ENCODE assay signal across 8 cellular contexts in the genomic region with DNA sequence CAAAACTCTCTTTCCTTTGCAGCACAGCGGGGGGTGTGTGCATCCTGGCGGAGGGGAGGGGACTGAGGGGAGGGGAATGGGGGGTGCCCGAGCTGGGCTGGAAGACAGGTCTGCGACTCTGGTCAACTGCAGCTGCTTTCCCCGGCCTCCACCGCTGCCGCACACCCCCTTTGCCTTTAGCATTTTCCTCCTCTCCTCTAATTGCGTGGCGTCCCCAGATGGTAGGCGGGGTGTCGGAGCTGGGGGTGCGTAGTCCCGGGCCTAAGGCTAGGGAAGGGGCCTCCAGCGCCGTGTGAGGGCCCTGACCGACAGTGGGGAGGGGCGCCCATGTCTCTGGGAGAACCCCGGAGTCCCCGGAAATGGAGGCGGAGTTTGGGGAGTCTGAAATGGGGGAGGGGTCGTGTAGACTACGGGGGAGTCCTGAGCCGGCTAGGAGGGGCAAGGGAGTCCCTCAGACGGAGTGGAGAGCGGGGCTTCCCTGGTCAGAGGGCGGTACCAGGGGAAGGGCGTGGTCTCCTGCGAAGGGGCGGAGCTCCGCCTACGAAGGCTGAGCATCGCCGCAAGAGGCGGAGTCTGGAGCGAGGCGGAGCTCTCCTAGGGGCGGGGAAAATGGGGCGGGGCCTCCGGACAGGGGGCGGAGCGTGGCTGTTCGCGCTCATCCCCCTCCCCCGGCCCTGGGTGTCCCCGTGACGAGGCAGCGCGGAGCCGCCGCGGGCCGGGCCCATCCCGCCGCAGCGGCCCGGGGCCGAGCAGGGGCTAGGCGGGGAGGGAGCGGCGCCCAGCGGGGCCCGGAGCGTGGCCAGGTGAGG. TPM values are rescaled to one million over a fixed set of nuclear protein-coding genes. Genes with fewer than 3 reads are reported as not detected.
DNase-seq lines count a peak whose midpoint lies in the region; ATAC-seq and TF ChIP-seq lines count a peak whose summit lies in the region.

A gene with protein sequence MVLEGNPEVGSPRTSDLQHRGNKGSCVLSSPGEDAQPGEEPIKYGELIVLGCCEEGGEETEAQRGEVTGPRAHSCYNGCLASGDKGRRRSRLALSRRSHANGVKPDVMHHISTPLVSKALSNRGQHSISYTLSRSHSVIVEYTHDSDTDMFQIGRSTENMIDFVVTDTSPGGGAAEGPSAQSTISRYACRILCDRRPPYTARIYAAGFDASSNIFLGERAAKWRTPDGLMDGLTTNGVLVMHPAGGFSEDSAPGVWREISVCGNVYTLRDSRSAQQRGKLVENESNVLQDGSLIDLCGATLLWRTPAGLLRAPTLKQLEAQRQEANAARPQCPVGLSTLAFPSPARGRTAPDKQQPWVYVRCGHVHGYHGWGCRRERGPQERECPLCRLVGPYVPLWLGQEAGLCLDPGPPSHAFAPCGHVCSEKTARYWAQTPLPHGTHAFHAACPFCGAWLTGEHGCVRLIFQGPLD (plus strand): TSS at position 681 of the 809 bp plus-strand sequence. CDS start 1,224 bp downstream, outside the sequence.

- H3K9me3 Mint-ChIP-seq in activated CD4-positive, alpha-beta T cell treated with anti-CD3 and anti-CD28 coated beads, Interleukin-2, amount 10 ng/mL, durations not matched to agents 7 days and 5 days = peaks cover 8% of the 10 kb centered on the region

- H3K9me3 ChIP-seq in left lung = no peaks in the 10 kb centered on the region

- no peaks in the 10 kb centered on the region for H3K36me3 ChIP-seq in left lung

- peak within 1 kb of the TSS; percentile 53 to 61 for H3K27ac ChIP-seq in left lung

- peak; percentile 45 for DNase-seq in AG09309 (ENCODE audit: low read depth)
- peak; percentile 81 to 96 for DNase-seq in NCI-H446 (lab: John Stamatoyannopoulos, UW)
- DNase-seq in activated CD4-positive, alpha-beta T cell treated with anti-CD3 and anti-CD28 coated beads, Interleukin-2, amount 10 ng/mL, durations not matched to agents 7 days and 5 days = peak; percentile 91
- DNase-seq in dedifferentiated amniotic fluid mesenchymal stem cell (ENCODE audit: extremely low spot score) = peak; percentile 92
- peak; percentile 95 to 97 for DNase-seq in left lung
- DNase-seq in stimulated activated CD4-positive, alpha-beta T cell treated with anti-CD3 and anti-CD28 coated beads, Interleukin-2, amount 100 ng/mL, for 24 hours = peak; percentile 92 to 95

- H3K27me3 ChIP-seq in left lung = no peaks in the 10 kb centered on the region

- H3K4me3 Mint-ChIP-seq in activated CD4-positive, alpha-beta T cell treated with anti-CD3 and anti-CD28 coated beads, Interleukin-2, amount 10 ng/mL, durations not matched to agents 7 days and 5 days = peak within 1 kb of the TSS; percentile 83

- CTCF ChIA-PET in activated CD4-positive, alpha-beta T cell treated with anti-CD3 and anti-CD28 coated beads, Interleukin-2, amount 10 ng/mL, durations not matched to agents 7 days and 5 days (lab: Charles Lee) = interaction anchor here (0.6 to 2.0 kb wide), 9 partner anchors 10 to 58 kb away, joined by 3 to 8 read pairs (median 3); a partner anchor contains a TSS

- peak within 1 kb of the TSS; percentile 76 for H3K4me3 ChIP-seq in AG09309 (ENCODE audit: control insufficient read depth, low read depth, low read length)
- H3K4me3 ChIP-seq in left lung = peak within 1 kb of the TSS; percentile 48 to 63

- H3K27ac Mint-ChIP-seq in activated CD4-positive, alpha-beta T cell treated with anti-CD3 and anti-CD28 coated beads, Interleukin-2, amount 10 ng/mL, durations not matched to agents 7 days and 5 days = peak within 1 kb of the TSS; percentile 80

- ATAC-seq in GM19035 (IDR thresholded peaks at IDR 0.05; ENCODE audit: unreplicated experiment) (peak; percentile 84), HG03354 (IDR thresholded peaks at IDR 0.05; ENCODE audit: poor library complexity, severe bottlenecking, unreplicated experiment) (peak; percentile 75), left lung (peak; percentile 99)

- peaks cover 2% of the 10 kb centered on the region for H3K27me3 Mint-ChIP-seq in activated CD4-positive, alpha-beta T cell treated with anti-CD3 and anti-CD28 coated beads, Interleukin-2, amount 10 ng/mL, durations not matched to agents 7 days and 5 days

- H3K4me1 Mint-ChIP-seq in activated CD4-positive, alpha-beta T cell treated with anti-CD3 and anti-CD28 coated beads, Interleukin-2, amount 10 ng/mL, durations not matched to agents 7 days and 5 days = peaks cover 42% of the 10 kb centered on the region

- POLR2A ChIA-PET in activated CD4-positive, alpha-beta T cell treated with anti-CD3 and anti-CD28 coated beads, Interleukin-2, amount 10 ng/mL, durations not matched to agents 7 days and 5 days (lab: Charles Lee) = interaction anchor here (0.6 to 1.4 kb wide), 3 partner anchors 14 to 212 kb away, joined by 3 to 4 read pairs (median 3); a partner anchor contains a TSS

- peaks cover 9 to 22% of the 10 kb centered on the region in 2 donors for H3K4me1 ChIP-seq in left lung

- H3K36me3 Mint-ChIP-seq in activated CD4-positive, alpha-beta T cell treated with anti-CD3 and anti-CD28 coated beads, Interleukin-2, amount 10 ng/mL, durations not matched to agents 7 days and 5 days (ENCODE audit: low read depth) = peaks cover 8% of the 10 kb centered on the region

- no peak for TF ChIP-seq CTCF in AG09309 (IDR thresholded peaks at IDR 0.05; ENCODE audit: control insufficient read depth, insufficient read depth, low read depth, low read length, missing control alignments)
- no peak for TF ChIP-seq CTCF in left lung (IDR thresholded peaks at IDR 0.05)

- intact Hi-C loops in left lung (cut with DNase I) = no loop called here

RNA-seq across cellular contexts. Expression of the gene that starts here (rescaled TPM):
- total RNA-seq in activated CD4-positive, alpha-beta T cell treated with anti-CD3 and anti-CD28 coated beads, Interleukin-2, amount 10 ng/mL, durations not matched to agents 7 days and 5 days = 1 to 10 TPM; 6.7 to 7.2 TPM
- total RNA-seq in left lung = 10 to 100 TPM in 1 of 2 donors, 1 to 10 TPM in 1; 7.5 to 12.9 TPM

Comparison
In these comparisons a context has a peak if more than half of its experiments do, and no peak if none do; other contexts are left out.
1. Peak in every context shown above with its lines: DNase-seq, ATAC-seq, H3K4me3 ChIP-seq and H3K27ac ChIP-seq.
2. DNase-seq: peak in every context shown above with its lines; median percentile 96 in left lung; 94 in stimulated activated CD4-positive, alpha-beta T cell treated with anti-CD3 and anti-CD28 coated beads, Interleukin-2, amount 100 ng/mL, for 24 hours; 92 in dedifferentiated amniotic fluid mesenchymal stem cell; 91 in activated CD4-positive, alpha-beta T cell treated with anti-CD3 and anti-CD28 coated beads, Interleukin-2, amount 10 ng/mL, durations not matched to agents 7 days and 5 days; 88 in NCI-H446; 45 in AG09309.